Comparison of ENCODE assay signal across 9 cellular contexts in the genomic region with DNA sequence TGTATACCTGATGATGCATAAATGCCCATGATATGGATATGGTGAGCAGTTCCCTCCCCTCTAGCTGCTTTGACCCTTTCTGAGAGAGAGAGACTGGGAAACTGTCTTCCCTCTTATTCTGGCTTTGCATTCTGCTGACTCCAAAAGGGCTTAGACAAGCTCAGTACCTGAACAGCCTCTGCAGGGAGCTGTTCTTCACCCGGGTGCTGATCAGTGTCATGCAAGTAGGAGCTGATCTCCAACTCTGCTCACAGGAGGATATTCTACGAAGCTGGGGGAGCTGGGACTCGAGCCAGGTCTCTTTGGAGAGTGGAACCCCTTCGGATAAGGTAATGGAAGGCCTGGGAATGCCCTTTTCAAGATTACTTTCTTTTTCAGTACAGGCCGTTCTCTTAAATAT.
DNase-seq lines count a peak whose midpoint lies in the region; ATAC-seq and TF ChIP-seq lines count a peak whose summit lies in the region.
"Had no signal": no experiment of that assay in that cellular context is flagged by ENCODE, and none has a peak within 500 bp of the region (broad histone marks: within the 10 kb centered on the region; RNA-seq: fewer than 3 reads in every experiment).

No MANE protein-coding gene starts in this region.

- H3K9me3 ChIP-seq in Karpas-422 (ENCODE audit: low read length) (no peaks in the 10 kb centered on the region), lower lobe of right lung (no peaks in the 10 kb centered on the region)

- TF ChIP-seq CTCF in brain microvascular endothelial cell (IDR thresholded peaks at IDR 0.05; ENCODE audit: low read depth, low read length, missing control alignments) = no peak
- TF ChIP-seq CTCF in lower lobe of right lung (IDR thresholded peaks at IDR 0.05) = no peak
- no peak for TF ChIP-seq CTCF in GM20000 (IDR thresholded peaks at IDR 0.05; ENCODE audit: extremely low read depth, missing control alignments)

- DNase-seq in Caki2 (ENCODE audit: low read depth) (peak; percentile 15), Karpas-422 (peak; percentile 73), brain microvascular endothelial cell (peak; percentile 48), lower lobe of right lung (peak; percentile 25), DMS79 treated with DMSO at 0.1 percent for 48 hours (lab: John Stamatoyannopoulos, UW) (no peak), DMS153 treated with DMSO at 0.1 percent for 48 hours (lab: John Stamatoyannopoulos, UW; ENCODE audit: unreplicated experiment) (no peak), GM20000 (ENCODE audit: low spot score) (no peak), NCI-H2196 treated with DMSO at 0.1 percent for 48 hours (lab: John Stamatoyannopoulos, UW; ENCODE audit: unreplicated experiment) (no peak)

- H3K9ac ChIP-seq in Karpas-422 (ENCODE audit: low read length) = no peak overlapping the region

- in situ Hi-C loops in Caki2 (cut with HindIII; ENCODE audit: low pct_unique_long_range_greater_than_20kb, low sequenced_read_pairs) = no loop called here
- in situ Hi-C loops in brain microvascular endothelial cell (cut with HindIII; ENCODE audit: low pct_ligation_motif_present, low sequenced_read_pairs) = no loop called here

- peak in 1 of 2 donors; percentile 44 for ATAC-seq in lower lobe of right lung

- H3K4me2 ChIP-seq in Karpas-422 (ENCODE audit: low read depth, low read length, poor library complexity, severe bottlenecking) = no peak overlapping the region

- intact Hi-C loops in lower lobe of right lung (cut with DNase I) = no loop called here

- H3K27ac ChIP-seq in Karpas-422 (ENCODE audit: low read length) = no peak overlapping the region
- H3K27ac ChIP-seq in brain microvascular endothelial cell = no peak overlapping the region
- H3K27ac ChIP-seq in lower lobe of right lung = no peak overlapping the region
- H3K27ac ChIP-seq: VCaP had no signal

- no peaks in the 10 kb centered on the region for H3K9me2 ChIP-seq in Karpas-422 (replicated peaks; ENCODE audit: insufficient read depth, low read length)

- H3K4me3 ChIP-seq in Karpas-422 (ENCODE audit: low read length) (no peak overlapping the region), brain microvascular endothelial cell (ENCODE audit: low read depth, low read length) (no peak overlapping the region), lower lobe of right lung (no peak overlapping the region)

- no peaks in the 10 kb centered on the region for H3K36me3 ChIP-seq in Karpas-422 (ENCODE audit: insufficient read depth, low read length)
- H3K36me3 ChIP-seq in brain microvascular endothelial cell (replicated peaks) = no peaks in the 10 kb centered on the region
- H3K36me3 ChIP-seq in lower lobe of right lung = no peaks in the 10 kb centered on the region

- H3K27me3 ChIP-seq in Karpas-422 (ENCODE audit: low read length) = no peaks in the 10 kb centered on the region
- H3K27me3 ChIP-seq in brain microvascular endothelial cell (replicated peaks) = no peaks in the 10 kb centered on the region
- H3K27me3 ChIP-seq in lower lobe of right lung (ENCODE audit: low read depth) = no peaks in the 10 kb centered on the region

- no peaks in the 10 kb centered on the region for H4K20me1 ChIP-seq in Karpas-422 (ENCODE audit: insufficient read depth, low read depth, low read length)

- H3K79me2 ChIP-seq in Karpas-422 (ENCODE audit: low read length) = no peaks in the 10 kb centered on the region

- no peak overlapping the region for H2AFZ ChIP-seq in Karpas-422 (ENCODE audit: low read length)

- H3K4me1 ChIP-seq in Karpas-422 (ENCODE audit: low read length) = no peaks in the 10 kb centered on the region
- no peaks in the 10 kb centered on the region for H3K4me1 ChIP-seq in lower lobe of right lung

Comparison
In these comparisons a context has a peak if more than half of its experiments do, and no peak if none do; other contexts are left out.
1. DNase-seq: peak in Caki2 (single experiment), Karpas-422 (single experiment), brain microvascular endothelial cell (single experiment) and lower lobe of right lung (single experiment); none in DMS79 treated with DMSO at 0.1 percent for 48 hours (single experiment), DMS153 treated with DMSO at 0.1 percent for 48 hours (single experiment), GM20000 (single experiment) and NCI-H2196 treated with DMSO at 0.1 percent for 48 hours (single experiment).